8 cellular contexts compared by ENCODE assay signal in genomic region chr7:22082553-22082885, GRCh38.
A peak's percentile ranks its signal among the peaks of the same experiment; 100 is the strongest.
DNase-seq lines count a peak whose midpoint lies in the region; ATAC-seq and TF ChIP-seq lines count a peak whose summit lies in the region.

No MANE protein-coding gene starts in this region.

- peak overlapping the region; percentile 77 to 85 for H3K4me3 Mint-ChIP-seq in effector memory CD8-positive, alpha-beta T cell
- H3K4me3 Mint-ChIP-seq in natural killer cell treated with Interleukin-12 subunit alpha and Interleukin-12 subunit beta and Interleukin-15 and Interleukin-18, amount 100 ng/mL, for 72 hours: peak overlapping the region; percentile 79

- H3K27me3 Mint-ChIP-seq in effector memory CD8-positive, alpha-beta T cell: peaks cover 30 to 40% of the 10 kb centered on the region in 2 donors
- H3K27me3 Mint-ChIP-seq in natural killer cell treated with Interleukin-12 subunit alpha and Interleukin-12 subunit beta and Interleukin-15 and Interleukin-18, amount 100 ng/mL, for 72 hours: peaks cover 17 to 33% of the 10 kb centered on the region in 2 donors

- no peaks in the 10 kb centered on the region for H3K9me3 Mint-ChIP-seq in effector memory CD8-positive, alpha-beta T cell
- H3K9me3 Mint-ChIP-seq in natural killer cell treated with Interleukin-12 subunit alpha and Interleukin-12 subunit beta and Interleukin-15 and Interleukin-18, amount 100 ng/mL, for 72 hours: no peaks in the 10 kb centered on the region

- H3K36me3 Mint-ChIP-seq in effector memory CD8-positive, alpha-beta T cell (ENCODE audit: insufficient read depth): no peaks in the 10 kb centered on the region
- no peaks in the 10 kb centered on the region for H3K36me3 Mint-ChIP-seq in natural killer cell treated with Interleukin-12 subunit alpha and Interleukin-12 subunit beta and Interleukin-15 and Interleukin-18, amount 100 ng/mL, for 72 hours

- DNase-seq in NCI-H345 treated with DMSO at 0.1 percent for 48 hours (lab: John Stamatoyannopoulos, UW; ENCODE audit: unreplicated experiment): peak; percentile 31
- DNase-seq in NCI-H345 (lab: John Stamatoyannopoulos, UW): no peak
- DNase-seq in LNCaP clone FGC (ENCODE audit: low read depth): no peak
- DNase-seq in effector memory CD8-positive, alpha-beta T cell: no peak
- no peak for DNase-seq in natural killer cell treated with Interleukin-12 subunit alpha and Interleukin-12 subunit beta and Interleukin-15 and Interleukin-18, amount 100 ng/mL, for 72 hours (ENCODE audit: low spot score)
- DNase-seq in NCI-H1092 (lab: John Stamatoyannopoulos, UW): no peak
- no peak for DNase-seq in NCI-H187 treated with DMSO at 0.1 percent for 48 hours (lab: John Stamatoyannopoulos, UW)

- peak overlapping the region; percentile 79 to 82 for H3K27ac Mint-ChIP-seq in effector memory CD8-positive, alpha-beta T cell
- H3K27ac Mint-ChIP-seq in natural killer cell treated with Interleukin-12 subunit alpha and Interleukin-12 subunit beta and Interleukin-15 and Interleukin-18, amount 100 ng/mL, for 72 hours: peak overlapping the region in 1 of 2 donors; percentile 59

- TF ChIP-seq CTCF in LNCaP clone FGC (IDR thresholded peaks at IDR 0.05; ENCODE audit: control insufficient read depth, extremely low read depth, insufficient read depth): peak; percentile 8; the same call in 1 of the 2 replicates

- no peak for ATAC-seq in effector memory CD8-positive, alpha-beta T cell (replicated peaks)
- peak in 1 of 2 donors; percentile 29 for ATAC-seq in natural killer cell treated with Interleukin-12 subunit alpha and Interleukin-12 subunit beta and Interleukin-15 and Interleukin-18, amount 100 ng/mL, for 72 hours
- no peak for ATAC-seq in GM21576 (IDR thresholded peaks at IDR 0.05; ENCODE audit: unreplicated experiment)

- H3K4me3 ChIP-seq in LNCaP clone FGC (ENCODE audit: low read depth, low read length): peak overlapping the region; percentile 55

- H3K4me1 Mint-ChIP-seq in effector memory CD8-positive, alpha-beta T cell (ENCODE audit: low read depth in 2 of 2): peaks cover 8 to 13% of the 10 kb centered on the region in 2 donors
- H3K4me1 Mint-ChIP-seq in natural killer cell treated with Interleukin-12 subunit alpha and Interleukin-12 subunit beta and Interleukin-15 and Interleukin-18, amount 100 ng/mL, for 72 hours (ENCODE audit: low read depth in 2 of 2): peaks cover 9 to 10% of the 10 kb centered on the region in 2 donors
